ENCODE assay signal across 15 cellular contexts in the genomic region with DNA sequence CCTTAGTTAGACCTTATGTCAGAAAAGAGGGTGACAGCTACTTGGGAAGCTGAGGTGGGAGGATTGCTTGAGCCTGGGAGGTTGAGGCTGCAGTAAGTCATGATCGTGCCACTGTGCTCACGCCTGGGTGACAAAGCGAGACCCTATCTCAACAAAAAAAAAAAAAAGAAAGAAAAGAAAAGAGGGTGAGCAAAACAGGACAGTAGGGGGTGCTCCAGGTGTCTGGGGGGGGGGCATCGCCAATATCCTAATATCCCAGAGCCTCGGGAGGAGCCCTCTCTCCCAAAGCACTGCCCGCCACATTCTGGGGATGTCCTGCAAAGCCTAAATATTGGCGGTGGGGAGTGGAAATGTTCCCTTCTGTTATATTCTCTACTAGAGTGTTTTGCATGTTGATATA.
DNase-seq lines count a peak whose midpoint lies in the region; ATAC-seq and TF ChIP-seq lines count a peak whose summit lies in the region.
"Had no signal": no experiment of that assay in that cellular context is flagged by ENCODE, and none has a peak within 500 bp of the region (broad histone marks: within the 10 kb centered on the region; RNA-seq: fewer than 3 reads in every experiment).

No MANE protein-coding gene starts in this region.

- peaks cover 4% of the 10 kb centered on the region for H3K27me3 Mint-ChIP-seq in nephron progenitor cell (ENCODE audit: low read depth, poor library complexity)
- H3K27me3 Mint-ChIP-seq: B cell; CD8-positive, alpha-beta memory T cell had no signal

- H3K56ac ChIP-seq in IMR-90 (ENCODE audit: extremely low read depth, insufficient read depth, low read length) = no peak overlapping the region

- H4K5ac ChIP-seq in IMR-90 (ENCODE audit: low read depth, low read length) = no peak overlapping the region

- no peak overlapping the region for H2AFZ ChIP-seq in IMR-90 (replicated peaks; ENCODE audit: low read length, poor library complexity)

- no peak overlapping the region for H3K14ac ChIP-seq in IMR-90 (replicated peaks; ENCODE audit: low read depth, low read length)

- peak overlapping the region; percentile 65 for H2AK5ac ChIP-seq in IMR-90 (ENCODE audit: low read depth, low read length)

- WGBS in IMR-90 (ENCODE audit: extremely low coverage in 2 of 2, insufficient read length in 1 of 2), 2 experiments = no CpG with 5 or more reads among the region's 7 CpGs

- H3K27ac ChIP-seq in IMR-90 (ENCODE audit: insufficient read depth, low read length) (no peak overlapping the region), WERI-Rb-1 (no peak overlapping the region)
- H3K27ac ChIP-seq: C4-2B, GM23248, HL-60 had no signal

- CTCF ChIA-PET in IMR-90 (lab: Yijun Ruan, JAX) = interaction anchor here (0.6 kb wide), 1 partner anchor 183 kb away, joined by 4 read pairs; no protein-coding TSS in a partner anchor

- no peak overlapping the region for H3K18ac ChIP-seq in IMR-90 (ENCODE audit: low read depth, low read length)

- DNase-seq in IMR-90 (no peak), epithelial cell of proximal tubule (ENCODE audit: low read depth) (no peak), nephron progenitor cell (no peak), SIG-M5 treated with dmso at 0.1 percent for 504 hours (lab: John Stamatoyannopoulos, UW; ENCODE audit: unreplicated experiment) (no peak), COLO668 (lab: John Stamatoyannopoulos, UW; ENCODE audit: unreplicated experiment) (no peak), WERI-Rb-1 (no peak)
- DNase-seq: CD8-positive, alpha-beta memory T cell; DMS53; GF-D8; GM23248 had no signal

- peaks cover 8% of the 10 kb centered on the region for H3K4me1 ChIP-seq in IMR-90 (ENCODE audit: control insufficient read depth, insufficient read depth, low read length)

- H3K9me3 ChIP-seq in IMR-90 (ENCODE audit: control insufficient read depth, insufficient read depth, low read length) (no peaks in the 10 kb centered on the region), WERI-Rb-1 (ENCODE audit: severe bottlenecking) (no peaks in the 10 kb centered on the region)

- H4K8ac ChIP-seq in IMR-90 (ENCODE audit: low read depth in 2 of 2, low read length in 2 of 2) = no peak overlapping the region; a peak in 1 of 4 replicates

- 0 out of 2 replicates have a peak overlapping the region, but pooled peaks have one; percentile 10 for H2BK120ac ChIP-seq in IMR-90 (ENCODE audit: low read depth, low read length)

- H3K36me3 ChIP-seq in IMR-90 (ENCODE audit: control insufficient read depth, insufficient read depth, low read length) (no peaks in the 10 kb centered on the region), WERI-Rb-1 (no peaks in the 10 kb centered on the region)

- no peaks in the 10 kb centered on the region for H4K20me1 ChIP-seq in IMR-90 (ENCODE audit: insufficient read depth, low read length)

- no peak overlapping the region for H2AK9ac ChIP-seq in IMR-90 (replicated peaks; ENCODE audit: low read depth, low read length, poor library complexity)

- intact Hi-C loops in IMR-90 (cut with micrococcal nuclease) = loop anchor here (5.0 to 10.0 kb wide), 2 partner anchors 338 to 479 kb away; no protein-coding TSS in a partner anchor

- peak overlapping the region; percentile 26 for H3K4me3 Mint-ChIP-seq in nephron progenitor cell
- H3K4me3 Mint-ChIP-seq: B cell had no signal

- no peak overlapping the region for H3K4ac ChIP-seq in IMR-90 (ENCODE audit: low read depth, low read length)

- H4K91ac ChIP-seq in IMR-90 (ENCODE audit: insufficient read depth, low read depth, low read length) = no peak overlapping the region

- H3K36me3 Mint-ChIP-seq in nephron progenitor cell (ENCODE audit: low read depth) = no peaks in the 10 kb centered on the region
- H3K36me3 Mint-ChIP-seq: CD8-positive, alpha-beta memory T cell had no signal

- H3K9me3 Mint-ChIP-seq in nephron progenitor cell = peaks cover 45% of the 10 kb centered on the region
- H3K9me3 Mint-ChIP-seq: CD8-positive, alpha-beta memory T cell had no signal

- dilution Hi-C loops in IMR-90 (cut with HindIII; ENCODE audit: low sequenced_read_pairs, unreplicated experiment) = no loop called here

- no TSS peak for BruUV-seq in IMR-90 (replicated peaks; lab: Mats Ljungman, UMichigan)

- no peak overlapping the region for H3K27ac Mint-ChIP-seq in nephron progenitor cell
- H3K27ac Mint-ChIP-seq: B cell had no signal

- in situ Hi-C loops in IMR-90 (cut with MboI; ENCODE audit: low sequenced_read_pairs) = no loop called here

- H3K4me2 ChIP-seq in IMR-90 (ENCODE audit: low read depth, low read length) = no peak overlapping the region

- H3K27me3 ChIP-seq in IMR-90 (ENCODE audit: control insufficient read depth, insufficient read depth, low read length) (no peaks in the 10 kb centered on the region), WERI-Rb-1 (ENCODE audit: insufficient read depth, low read depth, severe bottlenecking) (peaks cover 5% of the 10 kb centered on the region)

- H3K79me1 ChIP-seq in IMR-90 (ENCODE audit: low read depth in 1 of 2, low read length in 2 of 2) = no peaks in the 10 kb centered on the region

- H3K4me3 ChIP-seq in IMR-90 (ENCODE audit: insufficient read depth, low read depth, low read length) (no peak overlapping the region), epithelial cell of proximal tubule (ENCODE audit: low read depth, low read length) (no peak overlapping the region), WERI-Rb-1 (ENCODE audit: low read depth, low read length) (no peak overlapping the region)
- H3K4me3 ChIP-seq: GM23248 had no signal

- H3K23ac ChIP-seq in IMR-90 (ENCODE audit: low read depth, low read length) = no peak overlapping the region

- ATAC-seq in IMR-90 (ENCODE audit: low read depth) = no peak
- no peak for ATAC-seq in HG02678 (IDR thresholded peaks at IDR 0.05; ENCODE audit: unreplicated experiment)
- ATAC-seq: HCT116 had no signal

- no peak for TF ChIP-seq CTCF in IMR-90 (conservative IDR thresholded peaks at IDR 0.05; ENCODE audit: low read depth, low read length)
- peak; percentile 12 for TF ChIP-seq CTCF in epithelial cell of proximal tubule (conservative IDR thresholded peaks at IDR 0.05; ENCODE audit: low read depth, low read length)
- no peak for TF ChIP-seq CTCF in nephron progenitor cell (IDR thresholded peaks at IDR 0.05)
- no peak for TF ChIP-seq CTCF in WERI-Rb-1 (IDR thresholded peaks at IDR 0.05; ENCODE audit: low read depth, low read length)

- TF ChIP-seq RAD21 in IMR-90 (IDR thresholded peaks at IDR 0.05; ENCODE audit: low read length) = no peak

- no peak overlapping the region for H2BK20ac ChIP-seq in IMR-90 (ENCODE audit: low read depth, low read length)

- H3K9ac ChIP-seq in IMR-90 (ENCODE audit: low read depth, low read length) = no peak overlapping the region
- H3K9ac ChIP-seq: GM23248 had no signal

- no peaks in the 10 kb centered on the region; the same call in 1 of the 2 replicates for H3K9me1 ChIP-seq in IMR-90 (ENCODE audit: insufficient read depth, low read length)

- no peak overlapping the region for H2BK5ac ChIP-seq in IMR-90 (ENCODE audit: low read depth, low read length, poor library complexity, severe bottlenecking)

- POLR2A ChIA-PET in IMR-90 (lab: Charles Lee; ENCODE audit: unreplicated experiment) = no interaction called here

- H3K4me1 Mint-ChIP-seq in nephron progenitor cell = peaks cover 40% of the 10 kb centered on the region

- H2BK15ac ChIP-seq in IMR-90 (ENCODE audit: low read depth, low read length) = 0 out of 3 replicates have a peak overlapping the region, but pooled peaks have one; percentile 37

- TF ChIP-seq POLR2A in IMR-90 (IDR thresholded peaks at IDR 0.05; ENCODE audit: low read depth, low read length) = no peak

TF ChIP-seq in IMR-90, 13 proteins besides CTCF, POLR2A, EP300 and RAD21:
- TF ChIP-seq MXI1 (IDR thresholded peaks at IDR 0.05; ENCODE audit: borderline replicate concordance, low read depth, low read length) (no peak), MAFK (IDR thresholded peaks at IDR 0.05; ENCODE audit: low read depth, low read length) (no peak), RCOR1 (IDR thresholded peaks at IDR 0.05; ENCODE audit: insufficient replicate concordance, low read length) (no peak), SMC3 (IDR thresholded peaks at IDR 0.05; ENCODE audit: low read depth, low read length) (no peak), CHD1 (IDR thresholded peaks at IDR 0.05; ENCODE audit: low read depth, low read length) (no peak), FOS (IDR thresholded peaks at IDR 0.05; ENCODE audit: low read depth, low read length) (no peak), MAZ (IDR thresholded peaks at IDR 0.05; ENCODE audit: borderline replicate concordance, low read depth, low read length) (no peak), BHLHE40 (IDR thresholded peaks at IDR 0.05; ENCODE audit: low read depth, low read length) (no peak), CEBPB (IDR thresholded peaks at IDR 0.05; ENCODE audit: low read depth, low read length) (no peak), NFE2L2 (IDR thresholded peaks at IDR 0.05; ENCODE audit: low read depth, low read length) (no peak), RFX5 (IDR thresholded peaks at IDR 0.05; ENCODE audit: low read depth, low read length) (no peak)
- TF ChIP-seq, protein P1, sequence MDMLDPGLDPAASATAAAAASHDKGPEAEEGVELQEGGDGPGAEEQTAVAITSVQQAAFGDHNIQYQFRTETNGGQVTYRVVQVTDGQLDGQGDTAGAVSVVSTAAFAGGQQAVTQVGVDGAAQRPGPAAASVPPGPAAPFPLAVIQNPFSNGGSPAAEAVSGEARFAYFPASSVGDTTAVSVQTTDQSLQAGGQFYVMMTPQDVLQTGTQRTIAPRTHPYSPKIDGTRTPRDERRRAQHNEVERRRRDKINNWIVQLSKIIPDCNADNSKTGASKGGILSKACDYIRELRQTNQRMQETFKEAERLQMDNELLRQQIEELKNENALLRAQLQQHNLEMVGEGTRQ (IDR thresholded peaks at IDR 0.05; ENCODE audit: low read depth, low read length) = no peak
- TF ChIP-seq, protein P2, sequence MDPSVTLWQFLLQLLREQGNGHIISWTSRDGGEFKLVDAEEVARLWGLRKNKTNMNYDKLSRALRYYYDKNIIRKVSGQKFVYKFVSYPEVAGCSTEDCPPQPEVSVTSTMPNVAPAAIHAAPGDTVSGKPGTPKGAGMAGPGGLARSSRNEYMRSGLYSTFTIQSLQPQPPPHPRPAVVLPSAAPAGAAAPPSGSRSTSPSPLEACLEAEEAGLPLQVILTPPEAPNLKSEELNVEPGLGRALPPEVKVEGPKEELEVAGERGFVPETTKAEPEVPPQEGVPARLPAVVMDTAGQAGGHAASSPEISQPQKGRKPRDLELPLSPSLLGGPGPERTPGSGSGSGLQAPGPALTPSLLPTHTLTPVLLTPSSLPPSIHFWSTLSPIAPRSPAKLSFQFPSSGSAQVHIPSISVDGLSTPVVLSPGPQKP (IDR thresholded peaks at IDR 0.05; ENCODE audit: borderline replicate concordance, low read depth, low read length) = no peak
